2 cellular contexts compared by ENCODE assay signal in genomic region chr1:111988377-111988742, GRCh38.
TF ChIP-seq lines count a peak whose summit lies in the region.

No MANE protein-coding gene starts in this region.

TF ChIP-seq in H1, 55 proteins besides CTCF, POLR2A, EP300 and RAD21:
- no peak for TF ChIP-seq MAX (IDR thresholded peaks at IDR 0.05)
- no peak for TF ChIP-seq ZNF274 (IDR thresholded peaks at IDR 0.05; ENCODE audit: borderline replicate concordance, extremely low read depth, low read length)
- TF ChIP-seq USF2 (IDR thresholded peaks at IDR 0.05; ENCODE audit: low read length) = no peak
- no peak for TF ChIP-seq E2F6 (IDR thresholded peaks at IDR 0.05)
- no peak for TF ChIP-seq CTBP2 (IDR thresholded peaks at IDR 0.05; ENCODE audit: borderline replicate concordance, insufficient read depth, insufficient read length, low read length)
- TF ChIP-seq RXRA (IDR thresholded peaks at IDR 0.05; ENCODE audit: insufficient read depth, low read depth, low read length) = no peak
- TF ChIP-seq POLR2AphosphoS5 (IDR thresholded peaks at IDR 0.05; ENCODE audit: low read depth, low read length) = no peak

TF ChIP-seq in neural cell, 6 proteins besides CTCF, POLR2A, EP300 and RAD21:
- no peak for TF ChIP-seq SMC3 (conservative IDR thresholded peaks at IDR 0.05; ENCODE audit: poor library complexity)
- no peak for TF ChIP-seq TAF1 (IDR thresholded peaks at IDR 0.05; ENCODE audit: low read depth)
- TF ChIP-seq POLR2AphosphoS5 (IDR thresholded peaks at IDR 0.05) = no peak
- no peak for TF ChIP-seq REST (IDR thresholded peaks at IDR 0.05; ENCODE audit: borderline replicate concordance)
- no peak for TF ChIP-seq EZH2 (IDR thresholded peaks at IDR 0.05; ENCODE audit: borderline replicate concordance, insufficient read depth, low read length, poor library complexity, severe bottlenecking)
- TF ChIP-seq MXI1 (conservative IDR thresholded peaks at IDR 0.05; ENCODE audit: poor library complexity, severe bottlenecking) = no peak
